Comparison of ENCODE assay signal across 1 cellular context in the genomic region with DNA sequence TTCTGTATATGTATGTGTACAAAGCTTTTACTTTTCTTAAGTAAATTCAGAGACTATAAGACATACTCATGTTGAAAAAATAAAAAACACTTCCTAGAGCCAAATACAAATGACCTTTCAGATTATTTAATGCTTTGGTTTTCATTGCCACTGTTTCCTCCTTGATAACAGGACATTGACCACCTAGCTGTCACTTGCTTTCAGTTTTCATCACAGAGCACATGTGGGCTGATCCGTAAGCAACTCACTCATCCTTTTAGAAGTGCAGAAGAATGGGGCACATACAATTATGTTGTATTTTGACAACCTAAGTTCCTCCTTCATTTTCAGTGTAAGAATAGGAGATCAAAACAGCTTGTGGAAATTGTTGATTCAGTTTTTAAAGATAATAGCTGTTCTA.
TF ChIP-seq lines count a peak whose summit lies in the region.

No MANE protein-coding gene starts in this region.

TF ChIP-seq in GM12891, 5 proteins besides CTCF, POLR2A, EP300 and RAD21 (continued from another document):
- TF ChIP-seq SPI1 (IDR thresholded peaks at IDR 0.05; ENCODE audit: low read depth, low read length) (no peak), POLR2AphosphoS5 (IDR thresholded peaks at IDR 0.05; ENCODE audit: low read depth, low read length) (no peak)
